Comparison of ENCODE assay signal across 1 cellular context in the genomic region with DNA sequence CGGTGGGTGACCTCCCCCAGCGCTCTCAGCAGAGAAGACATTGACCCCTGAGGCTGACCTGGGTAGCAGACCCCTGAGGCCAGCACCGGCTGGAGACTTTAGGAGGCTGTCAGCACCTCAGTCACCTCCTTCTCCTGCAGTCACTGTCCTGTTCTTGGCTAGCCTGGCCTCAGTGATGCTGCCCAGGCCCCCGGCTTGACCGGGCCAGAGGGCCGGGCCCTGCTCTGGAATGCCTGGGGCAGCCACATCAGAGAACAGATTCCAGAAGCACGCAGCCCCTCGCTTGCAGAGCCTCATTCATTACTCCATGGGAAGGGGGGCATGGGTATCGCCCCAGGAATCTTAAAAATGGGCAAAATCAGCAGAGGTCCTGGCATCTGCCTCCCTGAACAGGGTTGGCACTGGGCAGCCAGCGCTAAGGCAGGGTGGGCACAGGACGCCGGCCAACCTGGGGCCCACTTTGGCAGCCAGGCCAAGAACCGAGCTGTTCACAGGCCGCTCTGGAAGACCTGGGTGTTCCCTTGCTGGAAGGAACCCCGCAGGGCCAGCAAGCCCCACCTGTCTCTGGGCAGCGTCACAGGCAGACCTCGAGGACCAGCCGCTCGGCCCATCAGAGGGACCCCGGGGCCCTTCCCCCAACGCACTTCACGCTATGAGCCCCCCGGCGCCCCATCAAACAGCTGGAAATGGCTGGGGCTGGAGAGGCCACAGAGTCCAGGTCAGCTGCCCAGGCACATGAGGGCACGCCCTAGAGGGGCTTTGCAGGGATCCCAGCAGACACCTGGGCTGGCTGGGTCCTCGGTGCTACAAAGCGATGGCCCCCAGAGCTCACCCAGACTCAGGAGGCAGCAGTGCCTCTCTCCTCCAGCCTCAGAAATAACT.
A peak's percentile ranks its signal among the peaks of the same experiment; 100 is the strongest.
TF ChIP-seq lines count a peak whose summit lies in the region.

No MANE protein-coding gene starts in this region.

TF ChIP-seq in HepG2, 621 proteins besides CTCF, POLR2A, EP300 and RAD21:
- TF ChIP-seq ZNF547 (CRISPR knock-in tag; IDR thresholded peaks at IDR 0.05) (no peak), AGO2 (optimal IDR thresholded peaks at IDR 0.05; ENCODE audit: low read depth, low read length) (peak; percentile 11), CEBPG (CRISPR knock-in tag; IDR thresholded peaks at IDR 0.05) (no peak), ZNF337 (CRISPR knock-in tag; IDR thresholded peaks at IDR 0.05; ENCODE audit: borderline replicate concordance, low read depth) (no peak), ZNF775 (CRISPR knock-in tag; IDR thresholded peaks at IDR 0.05; ENCODE audit: borderline replicate concordance) (no peak), ZFP36 (IDR thresholded peaks at IDR 0.05; ENCODE audit: borderline replicate concordance, low read depth, low read length, partially characterized antibody) (no peak), ZFY (CRISPR knock-in tag; IDR thresholded peaks at IDR 0.05) (no peak), RBM22 (optimal IDR thresholded peaks at IDR 0.05; ENCODE audit: low read length) (peak; percentile 75), PHF5A (CRISPR knock-in tag; IDR thresholded peaks at IDR 0.05; ENCODE audit: low read depth, unreplicated experiment) (no peak)
- TF ChIP-seq, protein P1, sequence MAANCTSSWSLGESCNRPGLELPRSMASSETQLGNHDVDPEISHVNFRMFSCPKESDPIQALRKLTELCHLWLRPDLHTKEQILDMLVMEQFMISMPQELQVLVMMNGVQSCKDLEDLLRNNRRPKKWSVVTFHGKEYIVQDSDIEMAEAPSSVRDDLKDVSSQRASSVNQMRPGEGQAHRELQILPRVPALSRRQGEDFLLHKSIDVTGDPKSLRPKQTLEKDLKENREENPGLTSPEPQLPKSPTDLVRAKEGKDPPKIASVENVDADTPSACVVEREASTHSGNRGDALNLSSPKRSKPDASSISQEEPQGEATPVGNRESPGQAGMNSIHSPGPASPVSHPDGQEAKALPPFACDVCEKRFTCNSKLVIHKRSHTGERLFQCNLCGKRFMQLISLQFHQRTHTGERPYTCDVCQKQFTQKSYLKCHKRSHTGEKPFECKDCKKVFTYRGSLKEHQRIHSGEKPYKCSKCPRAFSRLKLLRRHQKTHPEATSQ (CRISPR knock-in tag; IDR thresholded peaks at IDR 0.05; ENCODE audit: borderline replicate concordance) = no peak
